In genomic region chr6:36962874-36963273, GRCh38 we compare ENCODE assay signal across 9 cellular contexts. TPM values are rescaled to one million over a fixed set of nuclear protein-coding genes. Genes with fewer than 3 reads are reported as not detected.
A peak's percentile ranks its signal among the peaks of the same experiment; 100 is the strongest.
DNase-seq lines count a peak whose midpoint lies in the region; ATAC-seq and TF ChIP-seq lines count a peak whose summit lies in the region.
"Had no signal": no experiment of that assay in that cellular context is flagged by ENCODE, and none has a peak within 500 bp of the region (broad histone marks: within the 10 kb centered on the region; RNA-seq: fewer than 3 reads in every experiment).

No MANE protein-coding gene starts in this region.

- H3K9ac ChIP-seq in neural progenitor cell, result no peak overlapping the region

- peak overlapping the region; percentile 44 for H3K4me3 Mint-ChIP-seq in neural progenitor cell

- DNase-seq in GF-D8 (lab: John Stamatoyannopoulos, UW) (peak; percentile 76), NCI-H2196 treated with DMSO at 0.1 percent for 48 hours (lab: John Stamatoyannopoulos, UW; ENCODE audit: unreplicated experiment) (peak; percentile 50), epithelial cell of esophagus (ENCODE audit: low read depth) (peak; percentile 38), neural progenitor cell (ENCODE audit: low spot score) (peak; percentile 89), substantia nigra (lab: John Stamatoyannopoulos, UW) (peak in 37 of 49 donors; percentile 20 to 75 (median 46)), superior temporal gyrus (ENCODE audit: extremely low spot score) (no peak)
- peak; percentile 32 to 35 for DNase-seq in activated CD8-positive, alpha-beta memory T cell treated with anti-CD3 and anti-CD28 coated beads for 4 hours (ENCODE audit: low read depth in 2 of 2)

- H3F3A ChIP-seq in neural progenitor cell (ENCODE audit: low read depth), result peaks cover 14% of the 10 kb centered on the region

- H3K4me2 ChIP-seq in neural progenitor cell, result peak overlapping the region; percentile 43

- H3K4me3 ChIP-seq in epithelial cell of esophagus (ENCODE audit: low read length), result no peak overlapping the region
- no peak overlapping the region for H3K4me3 ChIP-seq in neural progenitor cell

- peaks cover 4% of the 10 kb centered on the region for H3K4me1 ChIP-seq in neural progenitor cell

- no peak for ATAC-seq in HG03095 (IDR thresholded peaks at IDR 0.05; ENCODE audit: unreplicated experiment)

- H3K79me2 ChIP-seq in neural progenitor cell (ENCODE audit: low read depth), result no peaks in the 10 kb centered on the region

- H3K9me3 Mint-ChIP-seq in neural progenitor cell, result no peaks in the 10 kb centered on the region

- H4K20me1 ChIP-seq in neural progenitor cell (ENCODE audit: low read depth), result no peaks in the 10 kb centered on the region

- no peaks in the 10 kb centered on the region for H3K36me3 ChIP-seq in neural progenitor cell

- TF ChIP-seq CTCF in epithelial cell of esophagus (IDR thresholded peaks at IDR 0.05; ENCODE audit: insufficient read depth, low read depth, low read length, missing control alignments), result no peak
- TF ChIP-seq CTCF in neural progenitor cell (IDR thresholded peaks at IDR 0.05), result no peak

- peaks cover 6% of the 10 kb centered on the region for H3K27me3 Mint-ChIP-seq in neural progenitor cell (ENCODE audit: insufficient read depth, low read depth)

- H3K27ac Mint-ChIP-seq in neural progenitor cell, result peak overlapping the region; percentile 74

- H2AFZ ChIP-seq in neural progenitor cell (replicated peaks), result peak overlapping the region; percentile 84

- H3K27me3 ChIP-seq in neural progenitor cell, result no peaks in the 10 kb centered on the region

- no peak overlapping the region for H3K27ac ChIP-seq in neural progenitor cell
- no peak overlapping the region for H3K27ac ChIP-seq in substantia nigra (ENCODE audit: low read depth, low read length, poor library complexity, severe bottlenecking)

- no peaks in the 10 kb centered on the region for H3K9me3 ChIP-seq in neural progenitor cell (ENCODE audit: low read depth)

- H3K4me1 Mint-ChIP-seq in neural progenitor cell, result peaks cover 19% of the 10 kb centered on the region

- peaks cover 2% of the 10 kb centered on the region for H3K36me3 Mint-ChIP-seq in neural progenitor cell

RNA-seq across cellular contexts. Expression of gene PI16, which starts 8.3 kb away (rescaled TPM):
- total RNA-seq in neural progenitor cell (ENCODE audit: low replicate concordance), result 0.06 TPM in 1 of 2 replicates, not detected in the other
- total RNA-seq: lung microvascular endothelial cell had no signal

RNA-seq across cellular contexts. Expression of gene MTCH1, which starts 23.1 kb away (rescaled TPM):
- 144 and 250 TPM in 2 replicates for total RNA-seq in neural progenitor cell (ENCODE audit: low replicate concordance)

RNA-seq across cellular contexts. Expression of gene FGD2, which starts 42.6 kb away (rescaled TPM):
- total RNA-seq in neural progenitor cell (ENCODE audit: low replicate concordance), result 0.06 and 0.12 TPM in 2 replicates
- total RNA-seq: lung microvascular endothelial cell had no signal
